Comparison of ENCODE assay signal across 9 cellular contexts in genomic region chr22:44180706-44181032, GRCh38. TPM values are rescaled to one million over a fixed set of nuclear protein-coding genes. Genes with fewer than 3 reads are reported as not detected.
DNase-seq lines count a peak whose midpoint lies in the region; ATAC-seq and TF ChIP-seq lines count a peak whose summit lies in the region.
"Had no signal": no experiment of that assay in that cellular context is flagged by ENCODE, and none has a peak within 500 bp of the region (broad histone marks: within the 10 kb centered on the region; RNA-seq: fewer than 3 reads in every experiment).

PARVG (plus strand) TSS chr22:44180925; CDS start chr22:44183330, 2,405 bp downstream.

- TF ChIP-seq CTCF in prostate gland (IDR thresholded peaks at IDR 0.05) = no peak

- TF ChIP-seq POLR2A in prostate gland (IDR thresholded peaks at IDR 0.05) = no peak

- ATAC-seq in GM19395 (IDR thresholded peaks at IDR 0.05; ENCODE audit: unreplicated experiment) = peak; percentile 57

- H3K4me1 ChIP-seq in prostate gland (replicated peaks) = no peaks in the 10 kb centered on the region

- H3K9me3 ChIP-seq in prostate gland = no peaks in the 10 kb centered on the region
- H3K9me3 ChIP-seq: SJSA1 had no signal

- peak within 1 kb of the TSS; percentile 85 for H3K4me3 ChIP-seq in Jurkat, Clone E6-1 (ENCODE audit: low read length)
- H3K4me3 ChIP-seq in prostate gland = peak within 1 kb of the TSS in 1 of 2 donors; percentile 1
- H3K4me3 ChIP-seq: SJSA1 had no signal

- H3K27me3 ChIP-seq in prostate gland (replicated peaks; ENCODE audit: insufficient read depth) = no peaks in the 10 kb centered on the region
- H3K27me3 ChIP-seq: SJSA1 had no signal

- WGBS in prostate gland = 51% methylated on average over 5 of the region's 5 CpGs

- H3K36me3 ChIP-seq in prostate gland = no peaks in the 10 kb centered on the region
- H3K36me3 ChIP-seq: SJSA1 had no signal

- intact Hi-C loops in prostate gland (cut with DNase I) = no loop called here

- H3K27ac ChIP-seq in prostate gland = peak within 1 kb of the TSS in 1 of 2 donors; percentile 45
- H3K27ac ChIP-seq: SJSA1 had no signal

- DNase-seq in Jurkat, Clone E6-1 (ENCODE audit: low read depth, low spot score) = peak; percentile 59
- DNase-seq in activated naive CD4-positive, alpha-beta T cell treated with Interleukin-2 at 50 U/mL for 16 hours = peak; percentile 33
- peak; percentile 4 for DNase-seq in midbrain (lab: John Stamatoyannopoulos, UW)
- no peak for DNase-seq in NCI-H1930 (lab: John Stamatoyannopoulos, UW)
- no peak for DNase-seq in prostate gland (ENCODE audit: low spot score)
- DNase-seq in COR-L47 (lab: John Stamatoyannopoulos, UW) = no peak
- no peak for DNase-seq in hippocampal formation (lab: John Stamatoyannopoulos, UW)

RNA-seq across cellular contexts. Expression of gene PARVG, which starts in this region (rescaled TPM):
- polyA plus RNA-seq in Jurkat, Clone E6-1 (2012; ENCODE audit: insufficient read depth, insufficient read length) = 87.6 TPM
- 10 to 100 TPM in 1 of 2 donors, 1 to 10 TPM in 1; 1.2 to 13.5 TPM for total RNA-seq in prostate gland
- total RNA-seq: SJSA1 had no signal

Comparison
In these comparisons a context has a peak if more than half of its experiments do, and no peak if none do; other contexts are left out.
1. DNase-seq: peak in Jurkat, Clone E6-1 (single experiment), activated naive CD4-positive, alpha-beta T cell treated with Interleukin-2 at 50 U/mL for 16 hours (single experiment) and midbrain (single experiment); none in NCI-H1930 (0 of 2), prostate gland (single experiment), COR-L47 (single experiment) and hippocampal formation (0 of 2).